ENCODE assay signal across 24 cellular contexts in genomic region chr1:176775996-176776395, GRCh38.
"Had no signal": no experiment of that assay in that cellular context is flagged by ENCODE, and none has a peak within 500 bp of the region (broad histone marks: within the 10 kb centered on the region; RNA-seq: fewer than 3 reads in every experiment).

No MANE protein-coding gene starts in this region.

- H3K4me2 ChIP-seq: neural progenitor cell had no signal

- H3K4me1 ChIP-seq: neural progenitor cell, psoas muscle, right lobe of liver, thyroid gland, upper lobe of left lung, vagina had no signal

- H3K27ac ChIP-seq: neural progenitor cell, pancreas, psoas muscle, right lobe of liver, sigmoid colon, stomach, thoracic aorta, thyroid gland, tibial nerve, upper lobe of left lung, vagina had no signal

- DNase-seq: natural killer cell; occipital lobe; pancreas; psoas muscle; right cardiac atrium; right lobe of liver; sigmoid colon; small intestine; stimulated activated CD4-positive, alpha-beta T cell treated with anti-CD3 and anti-CD28 coated beads, Interleukin-15, amount 100 ng/mL, for 24 hours; stimulated activated CD4-positive, alpha-beta T cell treated with anti-CD3 and anti-CD28 coated beads, Interleukin-2, amount 100 ng/mL, for 24 hours; stimulated activated CD4-positive, alpha-beta T cell treated with anti-CD3 and anti-CD28 coated beads, Interleukin-2, amount 100 ng/mL, for 48 hours; stimulated activated CD4-positive, alpha-beta T cell treated with anti-CD3 and anti-CD28 coated beads, Interleukin-4, amount 100 ng/mL, for 24 hours; stimulated activated naive B cell treated with anti-CD40 and anti-IgM and Interleukin-4, amounts not matched to agents 10 μg/mL and 1 μg/mL and 100 μg/mL, for 72 hours; stimulated activated naive CD4-positive, alpha-beta T cell treated with Interleukin-2 at 50 U/mL for 16 hours; stomach; thyroid gland; trophoblast cell; upper lobe of left lung had no signal

- H2AFZ ChIP-seq: neural progenitor cell had no signal

- FAIRE-seq: pancreas, small intestine, urothelium cell line had no signal

- H3K36me3 ChIP-seq: neural progenitor cell, pancreas, right lobe of liver, sigmoid colon, stomach, thoracic aorta, thyroid gland, tibial nerve, upper lobe of left lung, vagina had no signal

- H3K4me3 ChIP-seq: neural progenitor cell, pancreas, psoas muscle, right lobe of liver, sigmoid colon, stomach, thoracic aorta, thyroid gland, tibial nerve, upper lobe of left lung, vagina had no signal

- H3K9me3 ChIP-seq: pancreas, psoas muscle, right lobe of liver, sigmoid colon, stomach, thoracic aorta, thyroid gland, tibial nerve, upper lobe of left lung, vagina had no signal

- H3K9ac ChIP-seq: neural progenitor cell had no signal

- H3K27me3 ChIP-seq: neural progenitor cell, pancreas, right lobe of liver, sigmoid colon, stomach, thyroid gland, tibial nerve, upper lobe of left lung, vagina had no signal

- ATAC-seq: natural killer cell; pancreas; psoas muscle; right cardiac atrium; right lobe of liver; stimulated activated effector memory CD8-positive, alpha-beta T cell treated with anti-CD3 and anti-CD28 coated beads, Interleukin-12 subunit alpha, Interleukin-12 subunit beta, amount 100 ng/mL, for 72 hours; stimulated activated naive B cell treated with anti-CD40 and anti-IgM and Interleukin-4, amounts not matched to agents 10 μg/mL and 1 μg/mL and 100 μg/mL, for 72 hours had no signal
